In the genomic region with DNA sequence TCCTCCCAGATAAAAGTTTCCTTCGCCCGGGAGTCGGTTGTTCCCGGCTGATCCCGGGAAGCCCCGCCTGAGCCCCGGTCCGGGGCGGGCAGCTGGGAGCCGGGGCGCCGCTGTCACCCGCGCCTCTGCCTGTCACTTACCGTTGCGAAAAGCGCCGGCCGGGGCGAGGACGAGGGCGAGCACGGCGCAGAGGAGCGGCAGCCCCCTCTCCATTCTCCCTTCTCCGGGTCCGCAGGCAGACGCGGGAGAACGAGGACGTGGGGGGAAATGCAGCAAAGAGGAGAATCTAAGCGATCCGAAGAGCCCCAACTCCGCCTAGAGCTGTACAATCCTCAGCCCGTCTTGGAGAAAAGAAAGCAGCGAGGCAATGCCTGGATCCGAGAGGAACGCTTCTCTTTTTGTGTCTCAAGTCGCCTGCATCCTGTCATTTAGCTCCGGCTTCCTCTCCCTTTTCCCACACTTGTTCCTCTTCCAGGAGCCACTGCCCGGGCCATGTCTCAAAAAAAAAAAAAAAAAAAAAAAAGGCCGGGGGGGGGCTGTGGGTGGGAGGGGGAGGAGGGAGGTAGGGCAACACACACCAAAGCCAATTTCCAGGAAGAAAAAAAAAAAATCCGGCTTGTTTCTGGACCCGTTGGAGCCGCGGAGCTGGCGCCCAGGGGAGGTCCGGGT, we compare ENCODE assay signal across 7 cellular contexts.
A peak's percentile ranks its signal among the peaks of the same experiment; 100 is the strongest.
DNase-seq lines count a peak whose midpoint lies in the region; ATAC-seq and TF ChIP-seq lines count a peak whose summit lies in the region.

A gene (minus strand): TSS at position 498 of the 669 bp plus-strand sequence. CDS start 285 bp downstream, at position 213.

- peaks cover 81% of the 10 kb centered on the region for H3K27me3 Mint-ChIP-seq in activated naive CD4-positive, alpha-beta T cell treated with anti-CD3 and anti-CD28 coated beads, Interleukin-2, amount 10 ng/mL, durations not matched to agents 7 days and 5 days

- H3K27ac ChIP-seq in KMS-11 (no peak within 1 kb of the TSS), neutrophil (no peak within 1 kb of the TSS)

- H4K20me1 ChIP-seq in KMS-11 (ENCODE audit: insufficient read depth): no peaks in the 10 kb centered on the region

- peak within 1 kb of the TSS; percentile 8; the same call in 1 of the 2 replicates for H3K4me3 ChIP-seq in GM06990 (replicated peaks; ENCODE audit: low read depth, low read length)
- H3K4me3 ChIP-seq in KMS-11 (IDR thresholded peaks at IDR 0.05; ENCODE audit: insufficient read depth, low read depth, low read length): no peak within 1 kb of the TSS
- H3K4me3 ChIP-seq in neutrophil (ENCODE audit: low read depth in 1 of 2, low read length in 1 of 2): peak within 1 kb of the TSS; percentile 15 to 32

- H3K4me1 Mint-ChIP-seq in activated naive CD4-positive, alpha-beta T cell treated with anti-CD3 and anti-CD28 coated beads, Interleukin-2, amount 10 ng/mL, durations not matched to agents 7 days and 5 days: peaks cover 19% of the 10 kb centered on the region

- no peaks in the 10 kb centered on the region for H3K36me3 Mint-ChIP-seq in activated naive CD4-positive, alpha-beta T cell treated with anti-CD3 and anti-CD28 coated beads, Interleukin-2, amount 10 ng/mL, durations not matched to agents 7 days and 5 days

- no peak for ATAC-seq in HG02870 (IDR thresholded peaks at IDR 0.05; ENCODE audit: unreplicated experiment)
- ATAC-seq in GM21529 (IDR thresholded peaks at IDR 0.05; ENCODE audit: unreplicated experiment): no peak

- H2AFZ ChIP-seq in KMS-11 (ENCODE audit: low read depth): peak within 1 kb of the TSS; percentile 88

- peak within 1 kb of the TSS; percentile 41; the same call in 1 of the 2 replicates for H3K9ac ChIP-seq in KMS-11

- H3K9me3 Mint-ChIP-seq in activated naive CD4-positive, alpha-beta T cell treated with anti-CD3 and anti-CD28 coated beads, Interleukin-2, amount 10 ng/mL, durations not matched to agents 7 days and 5 days: no peaks in the 10 kb centered on the region

- H3K36me3 ChIP-seq in GM06990 (ENCODE audit: control insufficient read depth, insufficient read depth, low read length): no peaks in the 10 kb centered on the region
- H3K36me3 ChIP-seq in KMS-11 (ENCODE audit: insufficient read depth): no peaks in the 10 kb centered on the region
- no peaks in the 10 kb centered on the region for H3K36me3 ChIP-seq in neutrophil

- H3K79me2 ChIP-seq in KMS-11 (ENCODE audit: insufficient read depth, low read depth): no peaks in the 10 kb centered on the region

- H3K4me1 ChIP-seq in KMS-11 (ENCODE audit: low read depth, poor library complexity, severe bottlenecking): no peaks in the 10 kb centered on the region
- H3K4me1 ChIP-seq in neutrophil (ENCODE audit: control insufficient read depth in 1 of 2, insufficient read depth in 1 of 2, low read depth in 1 of 2, low read length in 1 of 2): peaks cover 11 to 28% of the 10 kb centered on the region in 2 experiments

- no peak for DNase-seq in GM06990 (ENCODE audit: extremely low read depth, insufficient read length)
- no peak for DNase-seq in activated naive CD4-positive, alpha-beta T cell treated with anti-CD3 and anti-CD28 coated beads, Interleukin-2, amount 10 ng/mL, durations not matched to agents 7 days and 5 days
- peak; percentile 89 for DNase-seq in glomerular visceral epithelial cell (ENCODE audit: extremely low spot score)

- no peak within 1 kb of the TSS for H3K27ac Mint-ChIP-seq in activated naive CD4-positive, alpha-beta T cell treated with anti-CD3 and anti-CD28 coated beads, Interleukin-2, amount 10 ng/mL, durations not matched to agents 7 days and 5 days

- no peaks in the 10 kb centered on the region for H3K9me3 ChIP-seq in neutrophil

- H3K27me3 ChIP-seq in GM06990 (replicated peaks; ENCODE audit: control insufficient read depth, insufficient read depth, low read length): peaks cover 1% of the 10 kb centered on the region
- no peaks in the 10 kb centered on the region for H3K27me3 ChIP-seq in KMS-11 (ENCODE audit: insufficient read depth, low read depth)
- peaks cover 92% of the 10 kb centered on the region for H3K27me3 ChIP-seq in neutrophil

- CTCF ChIA-PET in activated naive CD4-positive, alpha-beta T cell treated with anti-CD3 and anti-CD28 coated beads, Interleukin-2, amount 10 ng/mL, durations not matched to agents 7 days and 5 days (lab: Charles Lee): interaction anchor here (0.9 to 3.8 kb wide), 6 partner anchors 15 to 1304 kb away, joined by 3 to 22 read pairs (median 3); no protein-coding TSS in a partner anchor

- TF ChIP-seq CTCF in GM06990 (IDR thresholded peaks at IDR 0.05; ENCODE audit: insufficient read depth, low read length, poor library complexity, severe bottlenecking) (no peak), KMS-11 (conservative IDR thresholded peaks at IDR 0.05; ENCODE audit: low read depth, low read length) (no peak), neutrophil (IDR thresholded peaks at IDR 0.05) (no peak)

- peak within 1 kb of the TSS; percentile 60 for H3K4me3 Mint-ChIP-seq in activated naive CD4-positive, alpha-beta T cell treated with anti-CD3 and anti-CD28 coated beads, Interleukin-2, amount 10 ng/mL, durations not matched to agents 7 days and 5 days

- peak within 1 kb of the TSS; percentile 67 for H3K4me2 ChIP-seq in KMS-11
